ENCODE assay signal across 17 cellular contexts in genomic region chr13:113508531-113509254, GRCh38.
"Had no signal": no experiment of that assay in that cellular context is flagged by ENCODE, and none has a peak within 500 bp of the region (broad histone marks: within the 10 kb centered on the region; RNA-seq: fewer than 3 reads in every experiment).

No MANE protein-coding gene starts in this region.

- ATAC-seq: effector memory CD8-positive, alpha-beta T cell; natural killer cell; stimulated activated naive CD8-positive, alpha-beta T cell treated with anti-CD3 and anti-CD28 coated beads, Interleukin-15, Interleukin-2, amounts not matched to agents 100 U/mL and 50 U/mL, for 24 hours had no signal

- H3K9me3 ChIP-seq: tibial nerve had no signal

- H3K27me3 ChIP-seq: tibial nerve had no signal

- FAIRE-seq: bronchial epithelial cell, keratinocyte had no signal

- DNase-seq: activated CD4-positive, alpha-beta memory T cell treated with anti-CD3 and anti-CD28 coated beads for 36 hours; activated gamma-delta T cell treated with Interleukin-2 at 50 U/mL for 16 hours; activated T-cell treated with anti-CD3 and anti-CD28 coated beads for 4 hours; effector memory CD8-positive, alpha-beta T cell; foreskin fibroblast; natural killer cell; nucleus accumbens; retina; stimulated activated CD4-positive, alpha-beta T cell treated with anti-CD3 and anti-CD28 coated beads, Interleukin-2, amount 100 ng/mL, for 24 hours; stimulated activated naive CD8-positive, alpha-beta T cell treated with anti-CD3 and anti-CD28 coated beads, Interleukin-15, Interleukin-2, amounts not matched to agents 100 U/mL and 50 U/mL, for 24 hours; substantia nigra; T1000; WERI-Rb-1 had no signal

- H3K27ac ChIP-seq: epithelial cell of prostate, tibial nerve, WERI-Rb-1 had no signal

- H3K4me3 ChIP-seq: tibial nerve had no signal
